In the genomic region with DNA sequence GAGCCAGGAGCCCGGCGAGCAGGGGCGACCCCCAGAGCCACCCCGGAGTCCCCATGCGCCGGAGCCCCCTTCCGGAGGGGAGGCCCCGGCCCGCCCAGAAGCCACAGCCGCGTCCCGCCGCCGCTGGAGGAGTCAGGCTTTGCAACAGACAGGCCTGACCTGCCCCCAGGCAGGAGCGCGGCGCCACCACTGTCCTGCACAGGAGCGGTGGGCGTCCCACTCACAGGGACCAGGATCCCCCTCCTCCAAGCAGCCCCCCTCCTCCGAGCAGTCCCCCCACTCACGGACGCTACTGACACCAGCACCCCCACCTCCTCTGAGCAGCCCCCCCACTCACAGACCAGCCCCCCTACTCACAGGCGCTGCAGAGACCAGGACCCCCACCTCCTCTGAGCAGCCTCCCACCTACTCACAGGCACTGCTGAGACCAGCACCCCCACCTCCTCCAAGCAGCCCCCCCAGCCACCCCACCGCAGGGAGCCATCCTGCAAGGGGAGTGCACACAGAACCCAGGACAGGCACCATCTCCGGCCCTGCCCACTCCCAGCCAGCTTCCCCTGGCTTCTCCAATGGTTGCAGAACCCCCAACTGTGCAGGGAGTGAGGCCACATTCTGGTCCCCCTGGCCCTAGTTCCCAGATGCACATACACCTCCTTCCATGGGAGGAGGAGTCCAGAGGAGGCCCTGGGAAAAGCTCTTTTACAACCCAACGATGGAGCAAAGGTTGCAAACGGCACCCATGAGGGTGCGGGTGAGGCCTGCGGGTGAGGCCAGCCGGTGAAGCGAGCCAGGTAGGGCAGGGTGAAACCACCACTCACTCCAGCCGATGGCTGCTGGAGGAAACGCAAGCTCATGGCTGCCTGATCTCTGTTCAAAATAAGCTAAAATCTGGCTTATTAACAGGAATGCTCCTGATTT, we compare ENCODE assay signal across 8 cellular contexts.
DNase-seq lines count a peak whose midpoint lies in the region; ATAC-seq and TF ChIP-seq lines count a peak whose summit lies in the region.

No MANE protein-coding gene starts in this region.

- H3K36me3 Mint-ChIP-seq in nephron progenitor cell (ENCODE audit: low read depth) = peaks cover 4% of the 10 kb centered on the region

- TF ChIP-seq CTCF in WI38 (IDR thresholded peaks at IDR 0.05; ENCODE audit: low read depth, low read length) = no peak
- TF ChIP-seq CTCF in nephron progenitor cell (IDR thresholded peaks at IDR 0.05) = no peak

- in situ Hi-C loops in G401 (cut with HindIII; ENCODE audit: low sequenced_read_pairs) = no loop called here

- H3K27me3 ChIP-seq in esophagus (ENCODE audit: control insufficient read depth in 1 of 2, insufficient read depth in 2 of 2, low read length in 2 of 2) = no peaks in the 10 kb centered on the region

- H3K4me3 ChIP-seq in WI38 (ENCODE audit: low read depth, low read length) (peak overlapping the region; percentile 74), esophagus (ENCODE audit: low read depth in 1 of 2, low read length in 2 of 2) (peak overlapping the region; percentile 57 to 81)

- H3K36me3 ChIP-seq in esophagus (ENCODE audit: control insufficient read depth in 2 of 2, insufficient read depth in 2 of 2, low read length in 1 of 2) = peaks cover 0 to 3% of the 10 kb centered on the region in 2 donors

- H3K4me1 Mint-ChIP-seq in nephron progenitor cell = peaks cover 57% of the 10 kb centered on the region

- peak overlapping the region; percentile 70 for H3K4me3 Mint-ChIP-seq in nephron progenitor cell

- peak overlapping the region; percentile 77 to 89 for H3K27ac ChIP-seq in esophagus (ENCODE audit: low read depth in 2 of 2, low read length in 1 of 2)

- no peak overlapping the region for H3K27ac Mint-ChIP-seq in nephron progenitor cell

- no peaks in the 10 kb centered on the region for H3K9me3 ChIP-seq in esophagus (ENCODE audit: control insufficient read depth in 2 of 2, insufficient read depth in 1 of 2, low read depth in 1 of 2, low read length in 1 of 2)

- ATAC-seq in HG03066 (IDR thresholded peaks at IDR 0.05; ENCODE audit: low read depth, unreplicated experiment) (peak; percentile 46), HG03175 (IDR thresholded peaks at IDR 0.05; ENCODE audit: unreplicated experiment) (no peak), GM21447 (IDR thresholded peaks at IDR 0.05; ENCODE audit: unreplicated experiment) (no peak)

- H3K9me3 Mint-ChIP-seq in nephron progenitor cell = no peaks in the 10 kb centered on the region

- DNase-seq in G401 (ENCODE audit: low spot score) = peak; percentile 23
- no peak for DNase-seq in nephron progenitor cell
- DNase-seq in GM19240 (ENCODE audit: insufficient read length, low spot score) = no peak

- H3K4me1 ChIP-seq in esophagus (ENCODE audit: control insufficient read depth in 2 of 2, insufficient read depth in 2 of 2, low read length in 1 of 2) = peaks cover 4 to 19% of the 10 kb centered on the region in 2 donors

- peaks cover 4% of the 10 kb centered on the region for H3K27me3 Mint-ChIP-seq in nephron progenitor cell (ENCODE audit: low read depth, poor library complexity)

- 17 to 20% methylated on average over 22 to 33 of the region's 33 CpGs for WGBS in esophagus, 2 donors
